2 cellular contexts compared by ENCODE assay signal in the genomic region with DNA sequence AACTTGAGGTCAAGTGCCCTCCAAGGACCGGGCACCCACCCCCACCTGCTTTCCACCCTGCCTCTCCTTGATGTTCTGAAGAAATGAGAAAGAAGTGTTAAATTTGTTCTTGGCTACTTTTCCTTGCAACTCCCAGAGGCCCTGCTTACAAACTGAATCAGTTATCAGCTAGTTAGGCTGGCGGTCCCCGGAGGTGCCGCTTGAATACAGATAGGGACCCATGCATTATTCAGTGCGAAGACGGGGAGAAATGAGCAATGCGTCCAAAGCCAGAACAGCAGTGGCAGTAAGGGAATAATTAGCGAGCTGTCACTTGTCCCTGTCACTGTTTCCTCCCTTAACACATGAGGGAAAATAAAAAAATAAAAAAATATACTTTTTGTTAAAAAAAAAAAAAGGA.
TF ChIP-seq lines count a peak whose summit lies in the region.

No MANE protein-coding gene starts in this region.

TF ChIP-seq in GM23338, 12 proteins besides CTCF, POLR2A, EP300 and RAD21 (continued from another document):
- TF ChIP-seq, protein P1, sequence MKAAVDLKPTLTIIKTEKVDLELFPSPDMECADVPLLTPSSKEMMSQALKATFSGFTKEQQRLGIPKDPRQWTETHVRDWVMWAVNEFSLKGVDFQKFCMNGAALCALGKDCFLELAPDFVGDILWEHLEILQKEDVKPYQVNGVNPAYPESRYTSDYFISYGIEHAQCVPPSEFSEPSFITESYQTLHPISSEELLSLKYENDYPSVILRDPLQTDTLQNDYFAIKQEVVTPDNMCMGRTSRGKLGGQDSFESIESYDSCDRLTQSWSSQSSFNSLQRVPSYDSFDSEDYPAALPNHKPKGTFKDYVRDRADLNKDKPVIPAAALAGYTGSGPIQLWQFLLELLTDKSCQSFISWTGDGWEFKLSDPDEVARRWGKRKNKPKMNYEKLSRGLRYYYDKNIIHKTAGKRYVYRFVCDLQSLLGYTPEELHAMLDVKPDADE (IDR thresholded peaks at IDR 0.05), result no peak
- no peak for TF ChIP-seq ZNF331 (CRISPR knock-in tag; IDR thresholded peaks at IDR 0.05; ENCODE audit: low read depth)
- no peak for TF ChIP-seq EZH2phosphoT487 (IDR thresholded peaks at IDR 0.05; ENCODE audit: unreplicated experiment)
- TF ChIP-seq, protein P2, sequence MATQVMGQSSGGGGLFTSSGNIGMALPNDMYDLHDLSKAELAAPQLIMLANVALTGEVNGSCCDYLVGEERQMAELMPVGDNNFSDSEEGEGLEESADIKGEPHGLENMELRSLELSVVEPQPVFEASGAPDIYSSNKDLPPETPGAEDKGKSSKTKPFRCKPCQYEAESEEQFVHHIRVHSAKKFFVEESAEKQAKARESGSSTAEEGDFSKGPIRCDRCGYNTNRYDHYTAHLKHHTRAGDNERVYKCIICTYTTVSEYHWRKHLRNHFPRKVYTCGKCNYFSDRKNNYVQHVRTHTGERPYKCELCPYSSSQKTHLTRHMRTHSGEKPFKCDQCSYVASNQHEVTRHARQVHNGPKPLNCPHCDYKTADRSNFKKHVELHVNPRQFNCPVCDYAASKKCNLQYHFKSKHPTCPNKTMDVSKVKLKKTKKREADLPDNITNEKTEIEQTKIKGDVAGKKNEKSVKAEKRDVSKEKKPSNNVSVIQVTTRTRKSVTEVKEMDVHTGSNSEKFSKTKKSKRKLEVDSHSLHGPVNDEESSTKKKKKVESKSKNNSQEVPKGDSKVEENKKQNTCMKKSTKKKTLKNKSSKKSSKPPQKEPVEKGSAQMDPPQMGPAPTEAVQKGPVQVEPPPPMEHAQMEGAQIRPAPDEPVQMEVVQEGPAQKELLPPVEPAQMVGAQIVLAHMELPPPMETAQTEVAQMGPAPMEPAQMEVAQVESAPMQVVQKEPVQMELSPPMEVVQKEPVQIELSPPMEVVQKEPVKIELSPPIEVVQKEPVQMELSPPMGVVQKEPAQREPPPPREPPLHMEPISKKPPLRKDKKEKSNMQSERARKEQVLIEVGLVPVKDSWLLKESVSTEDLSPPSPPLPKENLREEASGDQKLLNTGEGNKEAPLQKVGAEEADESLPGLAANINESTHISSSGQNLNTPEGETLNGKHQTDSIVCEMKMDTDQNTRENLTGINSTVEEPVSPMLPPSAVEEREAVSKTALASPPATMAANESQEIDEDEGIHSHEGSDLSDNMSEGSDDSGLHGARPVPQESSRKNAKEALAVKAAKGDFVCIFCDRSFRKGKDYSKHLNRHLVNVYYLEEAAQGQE (IDR thresholded peaks at IDR 0.05; ENCODE audit: unreplicated experiment), result no peak

TF ChIP-seq in neural cell, 6 proteins besides CTCF, POLR2A, EP300 and RAD21 (continued from another document):
- TF ChIP-seq, protein P2 (IDR thresholded peaks at IDR 0.05; ENCODE audit: borderline replicate concordance), result no peak
- TF ChIP-seq TAF1 (IDR thresholded peaks at IDR 0.05; ENCODE audit: low read depth), result no peak
- peak; percentile 32 for TF ChIP-seq POLR2AphosphoS5 (IDR thresholded peaks at IDR 0.05)
- TF ChIP-seq MXI1 (conservative IDR thresholded peaks at IDR 0.05; ENCODE audit: poor library complexity, severe bottlenecking), result no peak
